In genomic region chr5:28517691-28518090, GRCh38 we compare ENCODE assay signal across 22 cellular contexts.
A peak's percentile ranks its signal among the peaks of the same experiment; 100 is the strongest.
DNase-seq lines count a peak whose midpoint lies in the region; ATAC-seq and TF ChIP-seq lines count a peak whose summit lies in the region.
"Had no signal": no experiment of that assay in that cellular context is flagged by ENCODE, and none has a peak within 500 bp of the region (broad histone marks: within the 10 kb centered on the region; RNA-seq: fewer than 3 reads in every experiment).

No MANE protein-coding gene starts in this region.

- POLR2A ChIA-PET in PC-3 (lab: Charles Lee; ENCODE audit: unreplicated experiment) (no interaction called here), OCI-LY7 (lab: Charles Lee) (no interaction called here), HEK293T (lab: Yijun Ruan, JAX) (no interaction called here)

- intact Hi-C loops in PC-3 (cut with micrococcal nuclease): no loop called here
- intact Hi-C loops in OCI-LY7 (cut with micrococcal nuclease; ENCODE audit: unreplicated experiment): no loop called here
- intact Hi-C loops in mucosa of descending colon (cut with DNase I, micrococcal nuclease): no loop called here

- H3K4me1 ChIP-seq in PC-3 (ENCODE audit: insufficient read depth, low read length) (no peaks in the 10 kb centered on the region), OCI-LY7 (ENCODE audit: insufficient read depth, low read length, poor library complexity, severe bottlenecking) (no peaks in the 10 kb centered on the region), mucosa of descending colon (ENCODE audit: low read depth) (no peaks in the 10 kb centered on the region)

- in situ Hi-C loops in ACHN (cut with HindIII; ENCODE audit: low pct_ligation_motif_present, low pct_unique_long_range_greater_than_20kb, low sequenced_read_pairs): no loop called here

- H3K4me2 ChIP-seq in PC-3 (ENCODE audit: low read length): no peak overlapping the region
- no peak overlapping the region for H3K4me2 ChIP-seq in OCI-LY7 (ENCODE audit: low read length)

- H3K36me3 ChIP-seq in PC-3 (ENCODE audit: low read depth, low read length): no peaks in the 10 kb centered on the region
- H3K36me3 ChIP-seq in kidney epithelial cell (ENCODE audit: control insufficient read depth, insufficient read depth, low read length): peaks cover 1% of the 10 kb centered on the region
- H3K36me3 ChIP-seq in OCI-LY7 (ENCODE audit: insufficient read depth, low read length): no peaks in the 10 kb centered on the region
- H3K36me3 ChIP-seq in mucosa of descending colon (ENCODE audit: low read depth): no peaks in the 10 kb centered on the region

- H3K79me2 ChIP-seq in PC-3 (ENCODE audit: low read length): no peaks in the 10 kb centered on the region
- no peaks in the 10 kb centered on the region for H3K79me2 ChIP-seq in OCI-LY7 (ENCODE audit: insufficient read depth, low read depth, low read length)

- H2AFZ ChIP-seq in PC-3 (ENCODE audit: low read length) (no peak overlapping the region), OCI-LY7 (ENCODE audit: low read length) (no peak overlapping the region)

- H3F3A ChIP-seq in PC-3 (ENCODE audit: low read length, unreplicated experiment): no peaks in the 10 kb centered on the region

- H3K27ac ChIP-seq in PC-3 (ENCODE audit: low read length) (no peak overlapping the region), OCI-LY7 (ENCODE audit: low read depth, low read length, poor library complexity, severe bottlenecking) (no peak overlapping the region)

- no peak for TF ChIP-seq CTCF in PC-3 (conservative IDR thresholded peaks at IDR 0.05; ENCODE audit: low read depth, low read length)
- TF ChIP-seq CTCF in choroid plexus epithelial cell (conservative IDR thresholded peaks at IDR 0.05; ENCODE audit: low read depth, low read length): no peak
- TF ChIP-seq CTCF in kidney epithelial cell (IDR thresholded peaks at IDR 0.05; ENCODE audit: insufficient read depth, low read length, poor library complexity, severe bottlenecking): no peak
- no peak for TF ChIP-seq CTCF in OCI-LY7 (conservative IDR thresholded peaks at IDR 0.05; ENCODE audit: low read length)
- no peak for TF ChIP-seq CTCF in mucosa of descending colon (IDR thresholded peaks at IDR 0.05)

- H3K9me2 ChIP-seq in PC-3 (replicated peaks; ENCODE audit: low read length) (no peaks in the 10 kb centered on the region), OCI-LY7 (ENCODE audit: insufficient read depth, low read length) (no peaks in the 10 kb centered on the region)

- H3K4me3 ChIP-seq in PC-3 (ENCODE audit: low read length): no peak overlapping the region
- no peak overlapping the region for H3K4me3 ChIP-seq in choroid plexus epithelial cell (ENCODE audit: low read depth, low read length)
- H3K4me3 ChIP-seq in kidney epithelial cell (ENCODE audit: low read depth, low read length): no peak overlapping the region
- no peak overlapping the region for H3K4me3 ChIP-seq in OCI-LY7 (ENCODE audit: low read depth, low read length, poor library complexity, severe bottlenecking)
- no peak overlapping the region for H3K4me3 ChIP-seq in mucosa of descending colon

- H3K9me3 ChIP-seq in PC-3 (ENCODE audit: low read length): no peaks in the 10 kb centered on the region
- no peaks in the 10 kb centered on the region; the same call in 1 of the 2 replicates for H3K9me3 ChIP-seq in OCI-LY7 (ENCODE audit: low read length)
- peaks cover 29% of the 10 kb centered on the region for H3K9me3 ChIP-seq in mucosa of descending colon

- H3K27me3 ChIP-seq in PC-3 (ENCODE audit: low read length) (no peaks in the 10 kb centered on the region), kidney epithelial cell (ENCODE audit: control insufficient read depth, insufficient read depth, low read length) (no peaks in the 10 kb centered on the region)

- no peak overlapping the region for H3K9ac ChIP-seq in PC-3 (ENCODE audit: low read length)

- BruUV-seq in PC-3 (replicated peaks; lab: Mats Ljungman, UMichigan) (no TSS peak), OCI-LY7 (replicated peaks; lab: Mats Ljungman, UMichigan) (no TSS peak)

- no peaks in the 10 kb centered on the region for H4K20me1 ChIP-seq in PC-3 (ENCODE audit: low read length)
- H4K20me1 ChIP-seq in OCI-LY7 (ENCODE audit: insufficient read depth, low read length): no peaks in the 10 kb centered on the region

- CTCF ChIA-PET in PC-3 (lab: Charles Lee): interaction anchor here (0.5 kb wide), 1 partner anchor 235 kb away, joined by 5 read pairs; no protein-coding TSS in a partner anchor
- CTCF ChIA-PET in OCI-LY7 (lab: Charles Lee; ENCODE audit: unreplicated experiment): no interaction called here
- CTCF ChIA-PET in HEK293T (lab: Yijun Ruan, JAX): no interaction called here

- DNase-seq in ACHN (peak; percentile 4), PC-3 (peak; percentile 15), choroid plexus epithelial cell (ENCODE audit: low read depth) (peak; percentile 20), kidney epithelial cell (ENCODE audit: low read depth) (peak; percentile 35), OCI-LY7 (ENCODE audit: low spot score) (no peak), NCI-H1092 (lab: John Stamatoyannopoulos, UW) (no peak), mucosa of descending colon (no peak), HEK293T (ENCODE audit: extremely low spot score) (no peak)
- DNase-seq: 8988T, AML-193, C1 segment of cervical spinal cord, GDM1, KBM-7, NCI-H1105, NCI-H2081, NCI-H2171, NCI-H446 treated with DMSO at 0.1 percent for 48 hours, NCI-H526 treated with DMSO at 0.1 percent for 48 hours, RPMI8226, SIG-M5 had no signal

- ATAC-seq in PC-3 (peak; percentile 83), mucosa of descending colon (no peak)
- ATAC-seq: HepG2, SK-N-SH treated with all-trans-retinoic acid at 6 μM for 48 hours had no signal

TF ChIP-seq in HEK293T, 16 proteins besides CTCF, POLR2A, EP300 and RAD21:
- TF ChIP-seq TARDBP (IDR thresholded peaks at IDR 0.05) (no peak), LEF1 (IDR thresholded peaks at IDR 0.05; ENCODE audit: borderline replicate concordance) (no peak), NFRKB (IDR thresholded peaks at IDR 0.05) (no peak), SP1 (IDR thresholded peaks at IDR 0.05) (no peak), PKNOX1 (IDR thresholded peaks at IDR 0.05) (no peak), L3MBTL2 (conservative IDR thresholded peaks at IDR 0.05) (no peak), FOXK2 (IDR thresholded peaks at IDR 0.05) (no peak), ZNF384 (IDR thresholded peaks at IDR 0.05) (no peak)

Comparison
In these comparisons a context has a peak if more than half of its experiments do, and no peak if none do; other contexts are left out.
1. DNase-seq: peak in ACHN (single experiment), PC-3 (single experiment), choroid plexus epithelial cell (single experiment) and kidney epithelial cell (single experiment); none in OCI-LY7 (single experiment), NCI-H1092 (single experiment), mucosa of descending colon (0 of 3) and HEK293T (single experiment).